In genomic region chr2:60234274-60234976, GRCh38 we compare ENCODE assay signal across 3 cellular contexts.
TF ChIP-seq lines count a peak whose summit lies in the region.

No MANE protein-coding gene starts in this region.

TF ChIP-seq in IMR-90, 13 proteins besides CTCF, POLR2A, EP300 and RAD21:
- TF ChIP-seq MXI1 (IDR thresholded peaks at IDR 0.05; ENCODE audit: borderline replicate concordance, low read depth, low read length) = no peak
- no peak for TF ChIP-seq NFE2L2 (IDR thresholded peaks at IDR 0.05; ENCODE audit: low read depth, low read length)
- TF ChIP-seq CHD1 (IDR thresholded peaks at IDR 0.05; ENCODE audit: low read depth, low read length) = no peak
- no peak for TF ChIP-seq ELK1 (IDR thresholded peaks at IDR 0.05; ENCODE audit: borderline replicate concordance, low read depth, low read length)
- TF ChIP-seq MAFK (IDR thresholded peaks at IDR 0.05; ENCODE audit: low read depth, low read length) = no peak
- TF ChIP-seq USF2 (IDR thresholded peaks at IDR 0.05; ENCODE audit: low read depth, low read length) = no peak
- TF ChIP-seq MAZ (IDR thresholded peaks at IDR 0.05; ENCODE audit: borderline replicate concordance, low read depth, low read length) = no peak

TF ChIP-seq in SK-N-SH, 30 proteins besides CTCF, POLR2A, EP300 and RAD21:
- no peak for TF ChIP-seq GABPA (IDR thresholded peaks at IDR 0.05; ENCODE audit: low read depth)
- TF ChIP-seq USF1 (IDR thresholded peaks at IDR 0.05; ENCODE audit: borderline replicate concordance, low read depth) = no peak
- TF ChIP-seq TEAD4 (IDR thresholded peaks at IDR 0.05; ENCODE audit: borderline replicate concordance, insufficient read depth) = no peak
- no peak for TF ChIP-seq ZBTB33 (IDR thresholded peaks at IDR 0.05; ENCODE audit: borderline replicate concordance, low read depth)
- no peak for TF ChIP-seq PBX3 (IDR thresholded peaks at IDR 0.05)
- no peak for TF ChIP-seq FOXM1 (IDR thresholded peaks at IDR 0.05; ENCODE audit: low read depth)
- no peak for TF ChIP-seq JUND (IDR thresholded peaks at IDR 0.05)
- no peak for TF ChIP-seq SMC3 (IDR thresholded peaks at IDR 0.05; ENCODE audit: low read depth, low read length)
- TF ChIP-seq POLR2AphosphoS5 (IDR thresholded peaks at IDR 0.05; ENCODE audit: low read depth, low read length) = no peak
- no peak for TF ChIP-seq MXI1 (IDR thresholded peaks at IDR 0.05; ENCODE audit: low read depth, low read length)
- no peak for TF ChIP-seq CHD2 (IDR thresholded peaks at IDR 0.05; ENCODE audit: low read length, partially characterized antibody)
- TF ChIP-seq IRF3 (IDR thresholded peaks at IDR 0.05; ENCODE audit: low read depth, low read length) = no peak
- TF ChIP-seq SIN3A (IDR thresholded peaks at IDR 0.05; ENCODE audit: borderline replicate concordance, low read depth, low read length) = no peak
- no peak for TF ChIP-seq EZH2phosphoT487 (IDR thresholded peaks at IDR 0.05; ENCODE audit: borderline replicate concordance, low read depth)
- no peak for TF ChIP-seq REST (IDR thresholded peaks at IDR 0.05; ENCODE audit: low read depth, low read length)
- no peak for TF ChIP-seq NRF1 (IDR thresholded peaks at IDR 0.05; ENCODE audit: low read depth, low read length)
- TF ChIP-seq TCF12 (IDR thresholded peaks at IDR 0.05) = no peak
- TF ChIP-seq FOSL2 (IDR thresholded peaks at IDR 0.05; ENCODE audit: borderline replicate concordance, low read depth) = no peak

TF ChIP-seq in HEK293T, 16 proteins besides CTCF, POLR2A, EP300 and RAD21:
- TF ChIP-seq ZNF384 (IDR thresholded peaks at IDR 0.05) = no peak
- no peak for TF ChIP-seq FOXA1 (IDR thresholded peaks at IDR 0.05)
- TF ChIP-seq FOXM1 (IDR thresholded peaks at IDR 0.05; ENCODE audit: borderline replicate concordance) = no peak
- no peak for TF ChIP-seq LEF1 (IDR thresholded peaks at IDR 0.05; ENCODE audit: borderline replicate concordance)
- TF ChIP-seq L3MBTL2 (conservative IDR thresholded peaks at IDR 0.05) = no peak
- TF ChIP-seq CTBP1 (IDR thresholded peaks at IDR 0.05; ENCODE audit: borderline replicate concordance) = no peak
- TF ChIP-seq PKNOX1 (IDR thresholded peaks at IDR 0.05) = no peak
- no peak for TF ChIP-seq HDGF (IDR thresholded peaks at IDR 0.05; ENCODE audit: borderline replicate concordance)
- no peak for TF ChIP-seq FOXK2 (IDR thresholded peaks at IDR 0.05)
- no peak for TF ChIP-seq ARNT (IDR thresholded peaks at IDR 0.05)
- TF ChIP-seq SUZ12 (IDR thresholded peaks at IDR 0.05) = no peak
- no peak for TF ChIP-seq SP1 (IDR thresholded peaks at IDR 0.05)
- TF ChIP-seq TARDBP (IDR thresholded peaks at IDR 0.05) = no peak
- TF ChIP-seq ELF4 (IDR thresholded peaks at IDR 0.05) = no peak
- no peak for TF ChIP-seq NFRKB (IDR thresholded peaks at IDR 0.05)
